Comparison of ENCODE assay signal across 27 cellular contexts in the genomic region with DNA sequence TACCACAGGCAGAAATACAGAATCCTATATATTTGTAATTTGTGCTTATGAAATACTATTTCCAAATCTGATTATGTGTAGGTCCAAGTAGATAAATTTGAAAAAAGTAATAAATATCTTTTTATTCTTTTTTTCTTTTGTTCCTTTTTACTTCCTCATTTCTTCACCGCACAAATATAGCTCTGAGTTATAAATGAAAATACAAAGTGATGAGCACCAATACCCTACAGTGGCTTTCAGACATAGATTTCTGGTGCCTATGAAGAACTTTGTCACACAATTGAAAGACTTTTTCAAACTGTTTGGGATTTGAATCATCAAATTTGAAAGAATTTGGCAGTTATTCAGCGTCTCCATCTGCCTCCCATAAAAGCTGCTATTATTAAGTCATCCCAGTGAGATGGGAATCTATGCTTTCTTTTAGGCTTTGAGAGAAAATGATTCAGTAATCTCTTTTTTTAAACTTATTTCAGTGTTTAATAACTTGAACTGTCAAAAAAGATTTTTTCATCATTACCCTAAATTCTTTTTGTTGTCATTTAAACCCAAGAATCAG.
A peak's percentile ranks its signal among the peaks of the same experiment; 100 is the strongest.
DNase-seq lines count a peak whose midpoint lies in the region; ATAC-seq, FAIRE-seq and TF ChIP-seq lines count a peak whose summit lies in the region.
"Had no signal": no experiment of that assay in that cellular context is flagged by ENCODE, and none has a peak within 500 bp of the region (broad histone marks: within the 10 kb centered on the region; RNA-seq: fewer than 3 reads in every experiment).

No MANE protein-coding gene starts in this region.

- H3K9me2 ChIP-seq in GM23248 (ENCODE audit: insufficient read depth): no peaks in the 10 kb centered on the region

- H3K14ac ChIP-seq in neuronal stem cell (ENCODE audit: low read length): no peak overlapping the region

- H2AFZ ChIP-seq in GM23248 (no peak overlapping the region), astrocyte (ENCODE audit: low read depth, low read length) (no peak overlapping the region), neuronal stem cell (ENCODE audit: low read length) (no peak overlapping the region)

- no peak overlapping the region for H3K4ac ChIP-seq in neuronal stem cell (ENCODE audit: low read length)

- H3K23ac ChIP-seq in neuronal stem cell (ENCODE audit: low read depth, low read length, poor library complexity): no peak overlapping the region

- H3K4me2 ChIP-seq in GM23248 (ENCODE audit: unreplicated experiment): no peak overlapping the region
- no peak overlapping the region for H3K4me2 ChIP-seq in astrocyte (ENCODE audit: low read length)
- no peak overlapping the region for H3K4me2 ChIP-seq in neuronal stem cell (ENCODE audit: insufficient read depth, low read length, poor library complexity, severe bottlenecking)

- TF ChIP-seq CTCF in AG10803 (conservative IDR thresholded peaks at IDR 0.05; ENCODE audit: low read length) (no peak), astrocyte (IDR thresholded peaks at IDR 0.05; ENCODE audit: insufficient read depth, low read depth, low read length) (no peak)

- DNase-seq in AG10803 (ENCODE audit: low read depth): peak; percentile 30
- DNase-seq in GM23248: peak; percentile 49
- DNase-seq in astrocyte (ENCODE audit: low read depth): peak; percentile 29
- peak; percentile 35 for DNase-seq in globus pallidus (ENCODE audit: low spot score)
- no peak for DNase-seq in neuronal stem cell (ENCODE audit: low spot score)
- DNase-seq in DMS153 (lab: John Stamatoyannopoulos, UW): no peak
- DNase-seq: activated B cell treated with CpG ODN at 0.5 μM for 24 hours; activated CD4-positive, alpha-beta memory T cell treated with anti-CD3 and anti-CD28 coated beads, Interleukin-2, amount 10 ng/mL, durations not matched to agents 7 days and 5 days; activated naive CD4-positive, alpha-beta T cell; activated T-cell treated with anti-CD3 and anti-CD28 coated beads, Interleukin-2, amount 50 U/mL, for 1 hour; aorta; effector memory CD4-positive, alpha-beta T cell; heart right ventricle; NCI-H146; NCI-H2171 treated with DMSO at 0.1 percent for 48 hours; NCI-H774; Peyer's patch; posterior cingulate gyrus; stimulated activated naive CD4-positive, alpha-beta T cell had no signal

- no peaks in the 10 kb centered on the region for H3K36me3 Mint-ChIP-seq in astrocyte (ENCODE audit: low read depth, unreplicated experiment)
- H3K36me3 Mint-ChIP-seq: IgD-negative memory B cell had no signal

- in situ Hi-C loops in GM23248 (cut with MboI): no loop called here

- H3K27me3 Mint-ChIP-seq in astrocyte (ENCODE audit: low read depth, unreplicated experiment): no peaks in the 10 kb centered on the region
- H3K27me3 Mint-ChIP-seq: activated B cell treated with CpG ODN at 0.5 μM for 24 hours; activated CD4-positive, alpha-beta memory T cell treated with anti-CD3 and anti-CD28 coated beads, Interleukin-2, amount 10 ng/mL, durations not matched to agents 7 days and 5 days; IgD-negative memory B cell had no signal

- H3K79me2 ChIP-seq in GM23248 (ENCODE audit: insufficient read depth) (no peaks in the 10 kb centered on the region), astrocyte (ENCODE audit: insufficient read depth, low read length) (no peaks in the 10 kb centered on the region)

- H4K20me1 ChIP-seq in GM23248 (ENCODE audit: insufficient read depth) (no peaks in the 10 kb centered on the region), astrocyte (ENCODE audit: insufficient read depth, low read length) (no peaks in the 10 kb centered on the region)

- no peak overlapping the region for H4K91ac ChIP-seq in neuronal stem cell (ENCODE audit: low read depth, low read length, poor library complexity)

- H3K4me3 ChIP-seq in AG10803 (ENCODE audit: low read length): no peak overlapping the region
- no peak overlapping the region for H3K4me3 ChIP-seq in GM23248
- H3K4me3 ChIP-seq in astrocyte (ENCODE audit: insufficient read depth, low read depth, low read length): no peak overlapping the region
- no peak overlapping the region for H3K4me3 ChIP-seq in neuronal stem cell (ENCODE audit: low read length in 2 of 2)
- H3K4me3 ChIP-seq: esophagus muscularis mucosa, heart right ventricle, Peyer's patch, tibial nerve had no signal

- H3K9me3 ChIP-seq in GM23248 (ENCODE audit: low read depth): no peaks in the 10 kb centered on the region
- H3K9me3 ChIP-seq in astrocyte (ENCODE audit: insufficient read depth, low read depth, low read length): no peaks in the 10 kb centered on the region
- H3K9me3 ChIP-seq in neuronal stem cell (replicated peaks in 1 of 2; ENCODE audit: control insufficient read depth in 2 of 2, insufficient read depth in 1 of 2, low read depth in 1 of 2, low read length in 2 of 2): peaks cover 2 to 23% of the 10 kb centered on the region in 2 donors
- H3K9me3 ChIP-seq: Peyer's patch had no signal

- no peak overlapping the region for H3K4me3 Mint-ChIP-seq in astrocyte (ENCODE audit: unreplicated experiment)
- H3K4me3 Mint-ChIP-seq: activated B cell treated with CpG ODN at 0.5 μM for 24 hours; activated CD4-positive, alpha-beta memory T cell treated with anti-CD3 and anti-CD28 coated beads, Interleukin-2, amount 10 ng/mL, durations not matched to agents 7 days and 5 days; IgD-negative memory B cell; nephron had no signal

- H3K27ac ChIP-seq in GM23248 (no peak overlapping the region), astrocyte (ENCODE audit: low read depth, low read length) (no peak overlapping the region), neuronal stem cell (replicated peaks; ENCODE audit: low read length) (no peak overlapping the region)
- H3K27ac ChIP-seq: esophagus muscularis mucosa, heart right ventricle, Peyer's patch, tibial nerve had no signal

- H3K9ac ChIP-seq in GM23248 (no peak overlapping the region), astrocyte (ENCODE audit: low read length) (no peak overlapping the region), neuronal stem cell (ENCODE audit: low read depth, low read length, poor library complexity) (no peak overlapping the region)

- no peak overlapping the region for H3K27ac Mint-ChIP-seq in astrocyte (ENCODE audit: unreplicated experiment)
- H3K27ac Mint-ChIP-seq: activated B cell treated with CpG ODN at 0.5 μM for 24 hours; activated CD4-positive, alpha-beta memory T cell treated with anti-CD3 and anti-CD28 coated beads, Interleukin-2, amount 10 ng/mL, durations not matched to agents 7 days and 5 days; IgD-negative memory B cell; nephron had no signal

- WGBS in GM23248 (ENCODE audit: low coverage in 1 of 2, low lambda C conversion rate in 2 of 2, missing lambda C conversion rate in 2 of 2), 2 experiments: 0 to 2% methylated on average over 2 of the region's 2 CpGs
- WGBS in neuronal stem cell (ENCODE audit: extremely low coverage in 2 of 2, insufficient read length in 2 of 2, insufficient replicate concordance in 1 of 2), 2 donors: no CpG with 5 or more reads among the region's 2 CpGs

- H3K4me1 Mint-ChIP-seq in astrocyte (ENCODE audit: low read depth, unreplicated experiment): no peaks in the 10 kb centered on the region
- H3K4me1 Mint-ChIP-seq: activated B cell treated with CpG ODN at 0.5 μM for 24 hours; activated CD4-positive, alpha-beta memory T cell treated with anti-CD3 and anti-CD28 coated beads, Interleukin-2, amount 10 ng/mL, durations not matched to agents 7 days and 5 days; IgD-negative memory B cell; nephron had no signal

- peaks cover 4% of the 10 kb centered on the region for H3K9me3 Mint-ChIP-seq in astrocyte (ENCODE audit: unreplicated experiment)

- H2AK5ac ChIP-seq in neuronal stem cell (ENCODE audit: low read depth, low read length): no peak overlapping the region

- no peak overlapping the region for H2BK15ac ChIP-seq in neuronal stem cell (ENCODE audit: low read length)

- H3F3A ChIP-seq in GM23248 (ENCODE audit: insufficient read depth): no peaks in the 10 kb centered on the region

- no peak overlapping the region for H3K18ac ChIP-seq in neuronal stem cell (ENCODE audit: low read length)

- H2BK12ac ChIP-seq in neuronal stem cell (ENCODE audit: low read length): no peak overlapping the region

- no peaks in the 10 kb centered on the region for H3K79me1 ChIP-seq in neuronal stem cell (ENCODE audit: low read depth, low read length)

- no peak overlapping the region for H2BK5ac ChIP-seq in neuronal stem cell (ENCODE audit: low read length)

- H3K27me3 ChIP-seq in GM23248 (replicated peaks; ENCODE audit: insufficient read depth) (0 out of 2 replicates have a peak, but pooled peaks cover 4% of the 10 kb centered on the region), astrocyte (ENCODE audit: insufficient read depth, low read length) (no peaks in the 10 kb centered on the region), neuronal stem cell (ENCODE audit: control insufficient read depth in 3 of 3, insufficient read depth in 3 of 3, low read depth in 1 of 3, low read length in 3 of 3) (no peaks in the 10 kb centered on the region)
- H3K27me3 ChIP-seq: esophagus muscularis mucosa, heart right ventricle, Peyer's patch, tibial nerve had no signal

- no peak for ATAC-seq in GM19023 (IDR thresholded peaks at IDR 0.05; ENCODE audit: unreplicated experiment)
- no peak for ATAC-seq in GM18498 (IDR thresholded peaks at IDR 0.05; ENCODE audit: unreplicated experiment)
- ATAC-seq: heart right ventricle, left lobe of liver had no signal

- no peaks in the 10 kb centered on the region for H3K4me1 ChIP-seq in GM23248 (ENCODE audit: insufficient read depth)
- no peaks in the 10 kb centered on the region for H3K4me1 ChIP-seq in astrocyte (ENCODE audit: insufficient read depth, low read length)
- peaks cover 0 to 3% of the 10 kb centered on the region in 2 donors for H3K4me1 ChIP-seq in neuronal stem cell (ENCODE audit: control insufficient read depth in 2 of 2, insufficient read depth in 1 of 2, low read depth in 1 of 2, low read length in 2 of 2)
- H3K4me1 ChIP-seq: esophagus muscularis mucosa, heart right ventricle, Peyer's patch had no signal

- H3K36me3 ChIP-seq in GM23248 (ENCODE audit: low read depth) (no peaks in the 10 kb centered on the region), astrocyte (ENCODE audit: insufficient read depth, low read length) (no peaks in the 10 kb centered on the region), neuronal stem cell (replicated peaks in 1 of 2; ENCODE audit: control insufficient read depth in 2 of 2, insufficient read depth in 2 of 2, low read length in 2 of 2) (no peaks in the 10 kb centered on the region)
- H3K36me3 ChIP-seq: esophagus muscularis mucosa, heart right ventricle, Peyer's patch, tibial nerve had no signal

- no peak for FAIRE-seq in astrocyte (lab: Jason Lieb, UNC)
- FAIRE-seq: GM18507 had no signal

- no peak overlapping the region for H4K8ac ChIP-seq in neuronal stem cell (ENCODE audit: low read depth, low read length)

- no peak overlapping the region for H2BK120ac ChIP-seq in neuronal stem cell (ENCODE audit: low read depth, low read length)

Comparison
In these comparisons a context has a peak if more than half of its experiments do, and no peak if none do; other contexts are left out.
1. DNase-seq: peak in AG10803 (single experiment), GM23248 (single experiment), astrocyte (single experiment) and globus pallidus (single experiment); none in neuronal stem cell (single experiment) and DMS153 (single experiment).